ENCODE assay signal across 8 cellular contexts in the genomic region with DNA sequence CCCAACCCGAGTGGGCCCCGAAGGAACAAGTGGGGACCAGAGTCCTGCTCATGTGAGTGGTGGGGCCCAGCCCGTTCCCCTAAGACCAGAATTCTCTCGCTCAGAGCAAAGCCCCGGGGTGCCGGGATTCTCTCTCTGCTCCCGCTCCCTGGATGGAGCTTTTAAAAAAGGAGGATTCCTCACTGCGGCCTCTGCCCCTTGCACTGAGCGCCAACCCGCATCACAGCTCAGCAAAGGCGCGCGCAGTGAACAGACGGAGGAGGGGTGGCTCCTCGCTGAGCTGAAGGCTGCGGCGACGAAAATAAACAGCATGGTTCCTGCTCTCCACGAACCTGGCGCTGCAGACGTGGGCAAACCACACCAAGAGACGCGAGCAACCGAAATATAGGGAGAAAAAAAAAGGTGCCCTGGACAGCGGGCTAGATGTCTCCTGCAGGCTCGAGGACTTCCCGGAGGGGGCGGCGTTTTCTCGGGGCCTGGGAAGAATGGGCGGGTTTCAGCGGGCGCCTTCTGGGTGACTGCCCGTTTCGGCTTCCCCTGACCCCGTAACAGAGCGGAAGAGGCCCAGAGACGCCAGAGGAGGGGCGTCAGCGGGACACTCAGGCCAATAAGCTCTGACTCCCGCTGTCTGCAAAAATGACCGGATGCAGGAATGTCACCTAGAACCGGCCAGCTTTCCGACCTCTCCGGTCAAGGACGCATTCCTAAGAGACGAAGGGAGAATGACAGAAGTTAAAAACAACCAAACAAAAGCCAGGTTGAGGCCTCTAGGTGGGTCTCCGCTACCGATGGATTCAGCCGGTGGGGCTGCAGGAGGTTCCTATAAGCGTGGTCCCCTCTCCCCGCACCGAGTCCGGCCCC. TPM values are rescaled to one million over a fixed set of nuclear protein-coding genes. Genes with fewer than 3 reads are reported as not detected.
DNase-seq lines count a peak whose midpoint lies in the region; ATAC-seq and TF ChIP-seq lines count a peak whose summit lies in the region.

No MANE protein-coding gene starts in this region.

- intact Hi-C loops in activated B cell treated with CpG ODN at 0.5 μM for 24 hours (cut with micrococcal nuclease): loop anchor here (1.0 to 5.0 kb wide), 7 partner anchors 91 to 1205 kb away; a partner anchor contains a TSS

- TF ChIP-seq CTCF in SK-N-SH (IDR thresholded peaks at IDR 0.05) (no peak), activated B cell treated with CpG ODN at 0.5 μM for 24 hours (IDR thresholded peaks at IDR 0.05) (no peak)

- H3K4me1 ChIP-seq in SK-N-SH (ENCODE audit: control insufficient read depth in 1 of 2, insufficient read depth in 2 of 2, low read depth in 1 of 2, low read length in 1 of 2) (peaks cover 6 to 13% of the 10 kb centered on the region in 2 experiments; a peak in 1 of 4 replicates), duodenal mucosa (ENCODE audit: control insufficient read depth in 1 of 2, insufficient read depth in 2 of 2, low read length in 2 of 2) (peaks cover 9 to 20% of the 10 kb centered on the region in 2 donors)

- no peak for TF ChIP-seq RAD21 in SK-N-SH (IDR thresholded peaks at IDR 0.05; ENCODE audit: low read length)

- H3F3A ChIP-seq in SK-N-SH (replicated peaks; ENCODE audit: insufficient read depth): peaks cover 21% of the 10 kb centered on the region

- no peaks in the 10 kb centered on the region for H3K9me3 Mint-ChIP-seq in activated B cell treated with CpG ODN at 0.5 μM for 24 hours

- no peaks in the 10 kb centered on the region for H3K27me3 Mint-ChIP-seq in activated B cell treated with CpG ODN at 0.5 μM for 24 hours

- ATAC-seq in SK-N-SH treated with all-trans-retinoic acid at 6 μM for 48 hours: no peak
- ATAC-seq in activated B cell treated with CpG ODN at 0.5 μM for 24 hours (ENCODE audit: low read depth): peak; percentile 1
- ATAC-seq in left lobe of liver: peak; percentile 11
- no peak for ATAC-seq in HG03159 (IDR thresholded peaks at IDR 0.05; ENCODE audit: unreplicated experiment)

- H3K27ac ChIP-seq in SK-N-SH (ENCODE audit: low read depth in 2 of 2, low read length in 1 of 2): no peak overlapping the region; a peak in 1 of 4 replicates
- peak overlapping the region; percentile 90 for H3K27ac ChIP-seq in duodenal mucosa (ENCODE audit: low read depth, low read length)

- H3K79me2 ChIP-seq in SK-N-SH (ENCODE audit: insufficient read depth): peaks cover 18% of the 10 kb centered on the region; the same call in 1 of the 2 replicates

- DNase-seq in SK-N-SH: no peak
- DNase-seq in activated B cell treated with CpG ODN at 0.5 μM for 24 hours: peak; percentile 37
- DNase-seq in left lobe of liver (ENCODE audit: low spot score): peak; percentile 80
- DNase-seq in stimulated activated CD4-positive, alpha-beta T cell treated with anti-CD3 and anti-CD28 coated beads, Interleukin-4, amount 100 ng/mL, for 24 hours: peak; percentile 28
- DNase-seq in superior temporal gyrus (ENCODE audit: extremely low spot score): no peak

- H3K4me3 ChIP-seq in SK-N-SH (ENCODE audit: low read depth in 2 of 2, low read length in 1 of 2): peak overlapping the region in 1 of 2 experiments; percentile 30; a peak in 1 of 4 replicates
- peak overlapping the region; percentile 64 to 68 for H3K4me3 ChIP-seq in duodenal mucosa (ENCODE audit: low read depth in 1 of 2, low read length in 2 of 2)

- H3K4me2 ChIP-seq in SK-N-SH: peak overlapping the region; percentile 66; the same call in 1 of the 2 replicates

- POLR2A ChIA-PET in SK-N-SH (lab: Yijun Ruan, JAX) (interaction anchor here (1.9 kb wide), 1 partner anchor 199 kb away, joined by 11 read pairs; a partner anchor contains a TSS), activated B cell treated with CpG ODN at 0.5 μM for 24 hours (lab: Charles Lee) (interaction anchor here (0.6 to 4.8 kb wide), 8 partner anchors 13 to 1112 kb away, joined by 3 to 52 read pairs (median 6); a partner anchor contains a TSS)

- 77% methylated on average over 53 of the region's 54 CpGs for WGBS in SK-N-SH (ENCODE audit: low lambda C conversion rate)

- H3K9me2 ChIP-seq in SK-N-SH: no peaks in the 10 kb centered on the region

- H3K27ac Mint-ChIP-seq in activated B cell treated with CpG ODN at 0.5 μM for 24 hours: peak overlapping the region; percentile 86

- peaks cover 0 to 1% of the 10 kb centered on the region in 2 experiments for H3K36me3 ChIP-seq in SK-N-SH (replicated peaks in 1 of 2; ENCODE audit: control insufficient read depth in 1 of 2, insufficient read depth in 2 of 2, low read length in 1 of 2)
- peaks cover 0 to 7% of the 10 kb centered on the region in 2 donors for H3K36me3 ChIP-seq in duodenal mucosa (ENCODE audit: control insufficient read depth in 1 of 2, insufficient read depth in 2 of 2, low read length in 2 of 2)

- peak overlapping the region; percentile 87 for H3K4me3 Mint-ChIP-seq in activated B cell treated with CpG ODN at 0.5 μM for 24 hours

- CTCF ChIA-PET in SK-N-SH (lab: Yijun Ruan, JAX): interaction anchor here (0.7 to 13.0 kb wide), 6 partner anchors 30 to 702 kb away, joined by 3 to 357 read pairs (median 98); no protein-coding TSS in a partner anchor
- CTCF ChIA-PET in activated B cell treated with CpG ODN at 0.5 μM for 24 hours (lab: Charles Lee): interaction anchor here (0.6 kb wide), 1 partner anchor 647 kb away, joined by 3 read pairs; a partner anchor contains a TSS

- no peak for TF ChIP-seq EP300 in SK-N-SH (IDR thresholded peaks at IDR 0.05; ENCODE audit: borderline replicate concordance in 1 of 2, low read depth in 1 of 2, low read length in 1 of 2)

- H3K27me3 ChIP-seq in SK-N-SH (ENCODE audit: insufficient read depth): no peaks in the 10 kb centered on the region
- no peaks in the 10 kb centered on the region for H3K27me3 ChIP-seq in duodenal mucosa (ENCODE audit: control insufficient read depth in 1 of 2, insufficient read depth in 2 of 2, low read length in 2 of 2)

- peaks cover 23% of the 10 kb centered on the region for H3K4me1 Mint-ChIP-seq in activated B cell treated with CpG ODN at 0.5 μM for 24 hours

- peaks cover 27% of the 10 kb centered on the region for H4K20me1 ChIP-seq in SK-N-SH (ENCODE audit: insufficient read depth)

- H3K9me3 ChIP-seq in SK-N-SH (no peaks in the 10 kb centered on the region), duodenal mucosa (ENCODE audit: control insufficient read depth in 1 of 2, low read length in 2 of 2) (no peaks in the 10 kb centered on the region)

- H3K9ac ChIP-seq in SK-N-SH (0 out of 2 replicates have a peak overlapping the region, but pooled peaks have one; percentile 29), duodenal mucosa (ENCODE audit: low read depth in 1 of 2, low read length in 2 of 2) (peak overlapping the region in 1 of 2 donors; percentile 63)

- H3K36me3 Mint-ChIP-seq in activated B cell treated with CpG ODN at 0.5 μM for 24 hours (ENCODE audit: low read depth): peaks cover 10% of the 10 kb centered on the region

- no peak overlapping the region for H2AFZ ChIP-seq in SK-N-SH (ENCODE audit: low read depth)

TF ChIP-seq in SK-N-SH, 30 proteins besides CTCF, POLR2A, EP300 and RAD21 (continues in another document):
- no peak for TF ChIP-seq EZH2phosphoT487 (IDR thresholded peaks at IDR 0.05; ENCODE audit: borderline replicate concordance, low read depth)
- TF ChIP-seq NFIC (IDR thresholded peaks at IDR 0.05; ENCODE audit: borderline replicate concordance): no peak

TF ChIP-seq in SK-N-SH treated with all-trans-retinoic acid at 6 μM for 48 hours, 23 proteins besides CTCF, POLR2A, EP300 and RAD21 (continues in another document):
- TF ChIP-seq, protein P1, sequence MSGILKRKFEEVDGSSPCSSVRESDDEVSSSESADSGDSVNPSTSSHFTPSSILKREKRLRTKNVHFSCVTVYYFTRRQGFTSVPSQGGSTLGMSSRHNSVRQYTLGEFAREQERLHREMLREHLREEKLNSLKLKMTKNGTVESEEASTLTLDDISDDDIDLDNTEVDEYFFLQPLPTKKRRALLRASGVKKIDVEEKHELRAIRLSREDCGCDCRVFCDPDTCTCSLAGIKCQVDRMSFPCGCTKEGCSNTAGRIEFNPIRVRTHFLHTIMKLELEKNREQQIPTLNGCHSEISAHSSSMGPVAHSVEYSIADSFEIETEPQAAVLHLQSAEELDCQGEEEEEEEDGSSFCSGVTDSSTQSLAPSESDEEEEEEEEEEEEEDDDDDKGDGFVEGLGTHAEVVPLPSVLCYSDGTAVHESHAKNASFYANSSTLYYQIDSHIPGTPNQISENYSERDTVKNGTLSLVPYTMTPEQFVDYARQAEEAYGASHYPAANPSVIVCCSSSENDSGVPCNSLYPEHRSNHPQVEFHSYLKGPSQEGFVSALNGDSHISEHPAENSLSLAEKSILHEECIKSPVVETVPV (CRISPR knock-in tag; IDR thresholded peaks at IDR 0.05): no peak
- TF ChIP-seq ZC3H10 (CRISPR knock-in tag; IDR thresholded peaks at IDR 0.05): no peak
- no peak for TF ChIP-seq ZFP30 (CRISPR knock-in tag; IDR thresholded peaks at IDR 0.05)
- TF ChIP-seq TOX (CRISPR knock-in tag; IDR thresholded peaks at IDR 0.05; ENCODE audit: borderline replicate concordance): no peak
- no peak for TF ChIP-seq ESRRG (CRISPR knock-in tag; IDR thresholded peaks at IDR 0.05)
- TF ChIP-seq, protein P2, sequence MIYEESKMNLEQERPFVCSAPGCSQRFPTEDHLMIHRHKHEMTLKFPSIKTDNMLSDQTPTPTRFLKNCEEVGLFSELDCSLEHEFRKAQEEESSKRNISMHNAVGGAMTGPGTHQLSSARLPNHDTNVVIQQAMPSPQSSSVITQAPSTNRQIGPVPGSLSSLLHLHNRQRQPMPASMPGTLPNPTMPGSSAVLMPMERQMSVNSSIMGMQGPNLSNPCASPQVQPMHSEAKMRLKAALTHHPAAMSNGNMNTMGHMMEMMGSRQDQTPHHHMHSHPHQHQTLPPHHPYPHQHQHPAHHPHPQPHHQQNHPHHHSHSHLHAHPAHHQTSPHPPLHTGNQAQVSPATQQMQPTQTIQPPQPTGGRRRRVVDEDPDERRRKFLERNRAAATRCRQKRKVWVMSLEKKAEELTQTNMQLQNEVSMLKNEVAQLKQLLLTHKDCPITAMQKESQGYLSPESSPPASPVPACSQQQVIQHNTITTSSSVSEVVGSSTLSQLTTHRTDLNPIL (CRISPR knock-in tag; IDR thresholded peaks at IDR 0.05; ENCODE audit: low read depth): no peak
- no peak for TF ChIP-seq RARB (CRISPR knock-in tag; IDR thresholded peaks at IDR 0.05)

RNA-seq across cellular contexts. Expression of a gene that starts 0.8 kb away (rescaled TPM):
- 9.5 TPM in 2 replicates for polyA plus RNA-seq in SK-N-SH (2012; rRNA removed)
- polyA plus RNA-seq in SK-N-SH (2012; cell fraction: cytosol; rRNA removed): 8.3 and 8.8 TPM in 2 replicates
- polyA plus RNA-seq in SK-N-SH (2012; cell fraction: nucleus; rRNA removed): 9.5 and 11.9 TPM in 2 replicates
- total RNA-seq in activated B cell treated with CpG ODN at 0.5 μM for 24 hours: 8.2 and 10.2 TPM in 2 replicates
- total RNA-seq in left lobe of liver: 12.2 TPM

RNA-seq across cellular contexts. Expression of a gene that starts 37.7 kb away (rescaled TPM):
- polyA plus RNA-seq in SK-N-SH (2012; rRNA removed): 0.62 and 1.2 TPM in 2 replicates
- polyA plus RNA-seq in SK-N-SH (2012; cell fraction: cytosol; rRNA removed): 0.58 and 1.1 TPM in 2 replicates
- polyA plus RNA-seq in SK-N-SH (2012; cell fraction: nucleus; rRNA removed): 0.65 and 0.79 TPM in 2 replicates
- total RNA-seq in activated B cell treated with CpG ODN at 0.5 μM for 24 hours (0.42 and 0.44 TPM in 2 replicates), left lobe of liver (0.65 TPM)

Comparison
In these comparisons a context has a peak if more than half of its experiments do, and no peak if none do; other contexts are left out.
1. DNase-seq: peak in activated B cell treated with CpG ODN at 0.5 μM for 24 hours (single experiment), left lobe of liver (single experiment) and stimulated activated CD4-positive, alpha-beta T cell treated with anti-CD3 and anti-CD28 coated beads, Interleukin-4, amount 100 ng/mL, for 24 hours (single experiment); none in SK-N-SH (single experiment) and superior temporal gyrus (single experiment).
2. ATAC-seq: peak in activated B cell treated with CpG ODN at 0.5 μM for 24 hours (single experiment) and left lobe of liver (single experiment); none in SK-N-SH treated with all-trans-retinoic acid at 6 μM for 48 hours (single experiment) and HG03159 (single experiment).